ENCODE assay signal across 1 cellular context in the genomic region with DNA sequence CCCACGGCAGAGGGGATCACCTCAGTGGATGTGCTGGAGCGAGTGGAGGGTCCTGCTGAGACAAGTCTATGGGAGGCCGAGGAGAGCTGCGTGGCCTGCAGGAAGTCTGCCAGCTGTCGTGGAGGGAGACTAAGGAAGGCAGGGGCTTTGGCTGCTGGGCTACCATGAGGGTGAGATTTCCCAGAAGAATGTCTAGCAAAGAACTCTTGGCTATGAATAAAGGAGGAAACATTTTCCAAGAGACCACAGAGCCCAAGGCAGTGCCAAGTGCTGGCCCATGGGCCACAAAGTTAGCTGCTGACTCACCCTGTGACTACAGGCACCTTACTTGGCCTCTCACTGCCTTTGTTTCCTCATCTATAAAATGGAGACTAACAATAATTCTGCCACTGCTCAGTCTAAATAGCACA.
TF ChIP-seq lines count a peak whose summit lies in the region.

No MANE protein-coding gene starts in this region.

TF ChIP-seq in H1, 55 proteins besides CTCF, POLR2A, EP300 and RAD21 (continued from another document):
- TF ChIP-seq, protein P1, sequence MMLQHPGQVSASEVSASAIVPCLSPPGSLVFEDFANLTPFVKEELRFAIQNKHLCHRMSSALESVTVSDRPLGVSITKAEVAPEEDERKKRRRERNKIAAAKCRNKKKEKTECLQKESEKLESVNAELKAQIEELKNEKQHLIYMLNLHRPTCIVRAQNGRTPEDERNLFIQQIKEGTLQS (IDR thresholded peaks at IDR 0.05; ENCODE audit: insufficient read depth, low read depth, low read length): no peak
